ENCODE assay signal across 8 cellular contexts in the genomic region with DNA sequence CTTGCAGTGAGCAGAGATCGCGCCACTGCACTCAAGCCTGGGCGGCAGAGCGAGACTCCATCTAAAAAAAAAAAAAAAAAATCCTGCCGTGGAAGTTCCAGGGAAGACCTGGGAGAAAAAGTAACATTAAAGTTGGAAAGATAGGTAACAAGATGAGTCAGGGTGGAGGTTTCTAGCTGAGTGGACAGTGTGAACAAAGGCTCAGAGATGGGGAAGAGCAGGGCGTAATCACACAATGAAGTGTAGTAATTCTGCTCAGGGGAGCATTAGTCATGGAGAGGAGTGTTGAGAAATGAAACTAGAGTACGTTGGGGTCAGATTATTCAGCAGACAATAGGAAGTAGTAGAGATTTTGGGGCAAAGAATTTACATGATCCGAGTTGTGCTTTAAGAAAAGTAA. TPM values are rescaled to one million over a fixed set of nuclear protein-coding genes. Genes with fewer than 3 reads are reported as not detected.
DNase-seq lines count a peak whose midpoint lies in the region; ATAC-seq and TF ChIP-seq lines count a peak whose summit lies in the region.

No MANE protein-coding gene starts in this region.

- H3K27ac ChIP-seq in coronary artery, result no peak overlapping the region

- peak overlapping the region; percentile 1 for H3K27ac Mint-ChIP-seq in activated T-cell treated with anti-CD3 and anti-CD28 coated beads, Interleukin-2, amount 50 U/mL, for 72 hours

- no peaks in the 10 kb centered on the region for H3K9me3 Mint-ChIP-seq in activated T-cell treated with anti-CD3 and anti-CD28 coated beads, Interleukin-2, amount 50 U/mL, for 72 hours

- peaks cover 11% of the 10 kb centered on the region for H3K4me1 Mint-ChIP-seq in activated T-cell treated with anti-CD3 and anti-CD28 coated beads, Interleukin-2, amount 50 U/mL, for 72 hours (ENCODE audit: low read depth)

- peaks cover 26% of the 10 kb centered on the region for H3K27me3 Mint-ChIP-seq in activated T-cell treated with anti-CD3 and anti-CD28 coated beads, Interleukin-2, amount 50 U/mL, for 72 hours (ENCODE audit: low read depth)

- peak overlapping the region; percentile 1 to 23 for H3K4me3 Mint-ChIP-seq in activated T-cell treated with anti-CD3 and anti-CD28 coated beads, Interleukin-2, amount 50 U/mL, for 72 hours

- H3K4me3 ChIP-seq in skeletal muscle cell (ENCODE audit: low read depth, low read length), result no peak overlapping the region
- no peak overlapping the region for H3K4me3 ChIP-seq in coronary artery

- ATAC-seq in GM19438 (IDR thresholded peaks at IDR 0.05; ENCODE audit: low read depth, unreplicated experiment) (peak; percentile 83), HG03354 (IDR thresholded peaks at IDR 0.05; ENCODE audit: poor library complexity, severe bottlenecking, unreplicated experiment) (peak; percentile 88)
- peak; percentile 100 for ATAC-seq in activated T-cell treated with anti-CD3 and anti-CD28 coated beads, Interleukin-2, amount 50 U/mL, for 72 hours (replicated peaks in 1 of 2)

- TF ChIP-seq CTCF in coronary artery (IDR thresholded peaks at IDR 0.05), result no peak

- DNase-seq in AG20443 (ENCODE audit: low spot score) (peak; percentile 47), skeletal muscle cell (ENCODE audit: low read depth) (peak; percentile 66), GDM1 (lab: John Stamatoyannopoulos, UW) (no peak), putamen (ENCODE audit: low spot score) (no peak), coronary artery (ENCODE audit: low spot score) (no peak)
- DNase-seq in activated T-cell treated with anti-CD3 and anti-CD28 coated beads, Interleukin-2, amount 50 U/mL, for 72 hours, result peak; percentile 16 to 34

- H3K36me3 Mint-ChIP-seq in activated T-cell treated with anti-CD3 and anti-CD28 coated beads, Interleukin-2, amount 50 U/mL, for 72 hours (ENCODE audit: insufficient read depth in 2 of 2), result no peaks in the 10 kb centered on the region

RNA-seq across cellular contexts. Expression of a gene that starts 21.6 kb away (rescaled TPM):
- 1 to 10 TPM; 7.2 to 8.7 TPM for total RNA-seq in activated T-cell treated with anti-CD3 and anti-CD28 coated beads, Interleukin-2, amount 50 U/mL, for 72 hours

Comparison
In these comparisons a context has a peak if more than half of its experiments do, and no peak if none do; other contexts are left out.
1. DNase-seq: peak in AG20443 (single experiment), activated T-cell treated with anti-CD3 and anti-CD28 coated beads, Interleukin-2, amount 50 U/mL, for 72 hours (2 of 2) and skeletal muscle cell (single experiment); none in GDM1 (single experiment), putamen (single experiment) and coronary artery (single experiment).
2. Peak in every context shown above with its lines, with median percentiles within 50 percentile points of each other: ATAC-seq.